Comparison of ENCODE assay signal across 30 cellular contexts in the genomic region with DNA sequence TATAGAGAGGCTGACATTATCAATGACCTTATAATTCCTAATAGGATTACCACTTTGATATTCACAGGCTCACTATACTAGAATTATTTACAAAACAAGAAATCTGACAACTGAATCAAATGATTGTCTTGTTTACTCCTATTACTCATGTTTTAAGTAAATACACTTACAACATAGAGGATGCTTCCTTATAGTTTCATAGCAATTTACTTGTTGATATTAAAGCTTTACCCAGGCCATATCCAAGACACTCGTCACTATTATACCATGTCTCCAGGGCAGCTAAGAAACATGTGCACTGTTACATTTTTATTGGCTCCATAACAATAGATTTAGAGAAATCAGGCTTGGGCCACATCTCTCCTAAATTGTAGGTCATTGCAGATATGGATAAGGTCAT.
"Had no signal": no experiment of that assay in that cellular context is flagged by ENCODE, and none has a peak within 500 bp of the region (broad histone marks: within the 10 kb centered on the region; RNA-seq: fewer than 3 reads in every experiment).

No MANE protein-coding gene starts in this region.

- H3K27me3 Mint-ChIP-seq: activated B cell treated with CpG ODN at 0.5 μM for 24 hours; activated CD8-positive, alpha-beta memory T cell treated with anti-CD3 and anti-CD28 coated beads, Interleukin-2, amount 10 ng/mL, durations not matched to agents 7 days and 5 days; activated naive CD4-positive, alpha-beta T cell treated with anti-CD3 and anti-CD28 coated beads, Interleukin-2, amount 10 ng/mL, durations not matched to agents 7 days and 5 days; activated naive CD8-positive, alpha-beta T cell treated with anti-CD3 and anti-CD28 coated beads, Interleukin-2, amount 10 ng/mL, durations not matched to agents 7 days and 5 days; central memory CD8-positive, alpha-beta T cell; dendritic cell treated with granulocyte-macrophage colony-stimulating factor and Interleukin-4, amounts not matched to agents 40 ng/mL and 50 ng/mL, for 4 days; T-helper 17 cell had no signal

- DNase-seq: activated B cell treated with CpG ODN at 0.5 μM for 24 hours; activated CD4-positive, alpha-beta T cell treated with anti-CD3 and anti-CD28 coated beads for 48 hours; activated CD4-positive, alpha-beta T cell treated with anti-CD3 and anti-CD28 coated beads, Interleukin-2, amount 50 U/mL, for 1 hour; activated CD4-positive, alpha-beta T cell treated with anti-CD3 and anti-CD28 coated beads, Interleukin-2, amount 50 U/mL, for 48 hours; activated CD8-positive, alpha-beta memory T cell treated with anti-CD3 and anti-CD28 coated beads, Interleukin-2, amount 10 ng/mL, durations not matched to agents 7 days and 5 days; activated CD8-positive, alpha-beta memory T cell treated with anti-CD3 and anti-CD28 coated beads, Interleukin-2, amount 50 U/mL, for 4 hours; activated CD8-positive, alpha-beta T cell treated with anti-CD3 and anti-CD28 coated beads for 36 hours; activated effector memory CD4-positive, alpha-beta T cell treated with anti-CD3 and anti-CD28 coated beads, Interleukin-2, amount 50 U/mL, for 16 hours; activated naive CD4-positive, alpha-beta T cell; activated naive CD4-positive, alpha-beta T cell treated with anti-CD3 and anti-CD28 coated beads, Interleukin-2, amount 10 ng/mL, durations not matched to agents 7 days and 5 days; activated naive CD8-positive, alpha-beta T cell treated with anti-CD3 and anti-CD28 coated beads, Interleukin-2, amount 10 ng/mL, durations not matched to agents 7 days and 5 days; activated T-cell treated with anti-CD3 and anti-CD28 coated beads, Interleukin-2, amount 50 U/mL, for 1 hour; activated T-cell treated with anti-CD3 and anti-CD28 coated beads, Interleukin-2, amount 50 U/mL, for 48 hours; dorsolateral prefrontal cortex; effector memory CD4-positive, alpha-beta T cell; endodermal cell; foreskin fibroblast; head of caudate nucleus; T-helper 17 cell; T1000; WERI-Rb-1 had no signal

- H3K9me3 Mint-ChIP-seq: activated B cell treated with CpG ODN at 0.5 μM for 24 hours; activated CD8-positive, alpha-beta T cell treated with anti-CD3 and anti-CD28 coated beads for 36 hours; activated naive CD4-positive, alpha-beta T cell treated with anti-CD3 and anti-CD28 coated beads, Interleukin-2, amount 10 ng/mL, durations not matched to agents 7 days and 5 days; activated naive CD4-positive, alpha-beta T cell treated with anti-CD3 and anti-CD28 coated beads, Interleukin-2, amount 50 U/mL, for 72 hours; activated naive CD8-positive, alpha-beta T cell treated with anti-CD3 and anti-CD28 coated beads, Interleukin-2, amount 10 ng/mL, durations not matched to agents 7 days and 5 days; activated T-helper 1 cell treated with anti-CD3 and anti-CD28 coated beads, Interleukin-12 subunit alpha, Interleukin-12 subunit beta, Interleukin-2, Interleukin-4 antibody, amounts not matched to agents 30 ng/mL and 10 ng/mL and 1 ng/mL, durations not matched to agents 14 hours and 24 hours and 36 hours; activated T-helper 2 cell treated with anti-CD3 and anti-CD28 coated beads, Interferon-gamma antibody, Interleukin-2, Interleukin-4, amounts not matched to agents 10 μg/mL and 5 μg/mL and 100 μg/mL, durations not matched to agents 14 hours and 24 hours and 36 hours; brain; dendritic cell treated with granulocyte-macrophage colony-stimulating factor and Interleukin-4, amounts not matched to agents 40 ng/mL and 50 ng/mL, for 4 days; T-helper 2 cell treated with Interferon-gamma antibody and Interleukin-4, amounts not matched to agents 5 μg/mL and 100 μg/mL, for 36 hours had no signal

- ATAC-seq: activated CD4-positive, CD25-positive, alpha-beta regulatory T cell treated with anti-CD3 and anti-CD28 coated beads, Interleukin-2, amount 50 U/mL, for 24 hours; activated CD8-positive, alpha-beta memory T cell treated with anti-CD3 and anti-CD28 coated beads, Interleukin-2, amount 10 ng/mL, durations not matched to agents 7 days and 5 days; activated CD8-positive, alpha-beta T cell treated with anti-CD3 and anti-CD28 coated beads for 36 hours; activated naive CD4-positive, alpha-beta T cell treated with anti-CD3 and anti-CD28 coated beads, Interleukin-2, amount 50 U/mL, for 72 hours; esophagus mucosa; T-helper 17 cell had no signal

- H3K36me3 Mint-ChIP-seq: activated CD8-positive, alpha-beta memory T cell treated with anti-CD3 and anti-CD28 coated beads, Interleukin-2, amount 10 ng/mL, durations not matched to agents 7 days and 5 days; activated naive CD4-positive, alpha-beta T cell treated with anti-CD3 and anti-CD28 coated beads, Interleukin-2, amount 10 ng/mL, durations not matched to agents 7 days and 5 days; activated naive CD4-positive, alpha-beta T cell treated with anti-CD3 and anti-CD28 coated beads, Interleukin-2, amount 50 U/mL, for 72 hours; activated naive CD8-positive, alpha-beta T cell treated with anti-CD3 and anti-CD28 coated beads, Interleukin-2, amount 10 ng/mL, durations not matched to agents 7 days and 5 days; brain had no signal

- H3K27ac Mint-ChIP-seq: activated B cell treated with CpG ODN at 0.5 μM for 24 hours; activated CD8-positive, alpha-beta memory T cell treated with anti-CD3 and anti-CD28 coated beads, Interleukin-2, amount 10 ng/mL, durations not matched to agents 7 days and 5 days; activated CD8-positive, alpha-beta T cell treated with anti-CD3 and anti-CD28 coated beads for 36 hours; activated naive CD4-positive, alpha-beta T cell treated with anti-CD3 and anti-CD28 coated beads, Interleukin-2, amount 10 ng/mL, durations not matched to agents 7 days and 5 days; activated naive CD4-positive, alpha-beta T cell treated with anti-CD3 and anti-CD28 coated beads, Interleukin-2, amount 50 U/mL, for 72 hours; activated naive CD8-positive, alpha-beta T cell treated with anti-CD3 and anti-CD28 coated beads, Interleukin-2, amount 10 ng/mL, durations not matched to agents 7 days and 5 days; activated T-helper 1 cell treated with anti-CD3 and anti-CD28 coated beads, Interleukin-12 subunit alpha, Interleukin-12 subunit beta, Interleukin-2, Interleukin-4 antibody, amounts not matched to agents 30 ng/mL and 10 ng/mL and 1 ng/mL, durations not matched to agents 14 hours and 24 hours and 36 hours; activated T-helper 2 cell treated with anti-CD3 and anti-CD28 coated beads, Interferon-gamma antibody, Interleukin-2, Interleukin-4, amounts not matched to agents 10 μg/mL and 5 μg/mL and 100 μg/mL, durations not matched to agents 14 hours and 24 hours and 36 hours; brain; dendritic cell treated with granulocyte-macrophage colony-stimulating factor and Interleukin-4, amounts not matched to agents 40 ng/mL and 50 ng/mL, for 4 days; endodermal cell; T-helper 17 cell; T-helper 2 cell treated with Interferon-gamma antibody and Interleukin-4, amounts not matched to agents 5 μg/mL and 100 μg/mL, for 36 hours had no signal

- H3K4me3 Mint-ChIP-seq: activated B cell treated with CpG ODN at 0.5 μM for 24 hours; activated CD8-positive, alpha-beta memory T cell treated with anti-CD3 and anti-CD28 coated beads, Interleukin-2, amount 10 ng/mL, durations not matched to agents 7 days and 5 days; activated CD8-positive, alpha-beta T cell treated with anti-CD3 and anti-CD28 coated beads for 36 hours; activated naive CD4-positive, alpha-beta T cell treated with anti-CD3 and anti-CD28 coated beads, Interleukin-2, amount 10 ng/mL, durations not matched to agents 7 days and 5 days; activated naive CD8-positive, alpha-beta T cell treated with anti-CD3 and anti-CD28 coated beads, Interleukin-2, amount 10 ng/mL, durations not matched to agents 7 days and 5 days; activated T-helper 1 cell treated with anti-CD3 and anti-CD28 coated beads, Interleukin-12 subunit alpha, Interleukin-12 subunit beta, Interleukin-2, Interleukin-4 antibody, amounts not matched to agents 30 ng/mL and 10 ng/mL and 1 ng/mL, durations not matched to agents 14 hours and 24 hours and 36 hours; brain; central memory CD8-positive, alpha-beta T cell; dendritic cell treated with granulocyte-macrophage colony-stimulating factor and Interleukin-4, amounts not matched to agents 40 ng/mL and 50 ng/mL, for 4 days; endodermal cell; T-helper 17 cell; T-helper 2 cell treated with Interferon-gamma antibody and Interleukin-4, amounts not matched to agents 5 μg/mL and 100 μg/mL, for 36 hours had no signal

- H3K4me1 Mint-ChIP-seq: activated B cell treated with CpG ODN at 0.5 μM for 24 hours; activated CD8-positive, alpha-beta memory T cell treated with anti-CD3 and anti-CD28 coated beads, Interleukin-2, amount 10 ng/mL, durations not matched to agents 7 days and 5 days; activated naive CD4-positive, alpha-beta T cell treated with anti-CD3 and anti-CD28 coated beads, Interleukin-2, amount 10 ng/mL, durations not matched to agents 7 days and 5 days; activated naive CD8-positive, alpha-beta T cell treated with anti-CD3 and anti-CD28 coated beads, Interleukin-2, amount 10 ng/mL, durations not matched to agents 7 days and 5 days; brain; central memory CD8-positive, alpha-beta T cell; T-helper 17 cell had no signal
